ENCODE assay signal across 8 cellular contexts in the genomic region with DNA sequence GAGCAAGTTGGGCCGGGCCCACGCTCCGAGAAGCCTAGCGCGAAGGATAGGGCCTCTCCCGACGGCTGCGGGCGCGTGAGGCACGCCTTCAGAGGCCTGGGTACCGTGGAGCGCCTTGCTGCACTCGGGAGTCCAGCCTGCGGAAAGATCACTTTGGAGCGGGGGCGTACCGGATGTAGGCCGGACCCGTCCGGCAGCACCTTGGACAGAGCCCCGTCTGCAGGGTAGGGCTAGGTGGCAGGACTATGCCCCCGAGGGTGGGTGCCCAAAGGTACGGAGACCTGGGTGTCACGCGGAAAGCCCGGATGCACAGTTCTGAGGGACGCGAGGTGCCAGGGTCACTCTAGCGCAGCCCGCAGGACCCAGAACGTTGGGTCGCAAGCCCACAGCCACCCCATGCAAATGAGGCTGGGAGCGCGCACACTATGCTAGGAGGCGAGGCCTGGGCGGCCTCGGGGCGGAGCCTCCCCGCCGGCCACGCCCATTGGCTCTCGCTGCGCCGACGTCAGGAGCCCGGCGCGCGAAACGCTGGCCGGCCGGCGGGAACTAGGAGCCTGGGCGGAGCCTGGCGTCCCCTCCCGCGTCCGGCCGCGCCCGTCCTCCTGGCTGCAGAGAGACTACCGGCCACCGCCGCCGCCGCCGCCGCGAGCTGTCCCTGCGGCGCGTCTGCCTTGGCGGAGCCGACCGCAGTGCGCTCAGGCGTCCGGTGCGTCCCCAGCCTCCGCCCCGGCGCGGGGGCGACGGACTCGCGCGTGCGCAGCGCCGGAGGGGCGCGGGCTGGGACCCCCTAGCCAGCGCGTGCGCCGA. TPM values are rescaled to one million over a fixed set of nuclear protein-coding genes. Genes with fewer than 3 reads are reported as not detected.
DNase-seq lines count a peak whose midpoint lies in the region; ATAC-seq and TF ChIP-seq lines count a peak whose summit lies in the region.

A gene (plus strand): TSS at position 611 of the 807 bp plus-strand sequence. CDS start 327 bp downstream, outside the sequence.

- no peaks in the 10 kb centered on the region for H3K9me3 ChIP-seq in endodermal cell (ENCODE audit: control insufficient read depth, low read length)

- peaks cover 13% of the 10 kb centered on the region for H3K36me3 Mint-ChIP-seq in activated CD8-positive, alpha-beta memory T cell treated with anti-CD3 and anti-CD28 coated beads, Interleukin-2, amount 10 ng/mL, durations not matched to agents 7 days and 5 days
- peaks cover 14% of the 10 kb centered on the region for H3K36me3 Mint-ChIP-seq in endodermal cell (ENCODE audit: low read depth)

- H3K9ac ChIP-seq in endodermal cell (ENCODE audit: extremely low read depth, low read length, poor library complexity, severe bottlenecking) = peak within 1 kb of the TSS; percentile 38

- no peak for TF ChIP-seq CTCF in GM20000 (IDR thresholded peaks at IDR 0.05; ENCODE audit: extremely low read depth, missing control alignments)
- no peak for TF ChIP-seq CTCF in endodermal cell (conservative IDR thresholded peaks at IDR 0.05)

- 3 to 7% methylated on average over 34 to 98 of the region's 98 CpGs for WGBS in endodermal cell (ENCODE audit: insufficient coverage in 1 of 2, insufficient read length in 1 of 2), 2 experiments

- peak within 1 kb of the TSS; percentile 80 for H3K4me3 ChIP-seq in endodermal cell (ENCODE audit: low read length)

- peak within 1 kb of the TSS; percentile 77 for H3K27ac Mint-ChIP-seq in activated CD8-positive, alpha-beta memory T cell treated with anti-CD3 and anti-CD28 coated beads, Interleukin-2, amount 10 ng/mL, durations not matched to agents 7 days and 5 days
- H3K27ac Mint-ChIP-seq in endodermal cell = no peak within 1 kb of the TSS

- peak; percentile 75 for ATAC-seq in activated CD8-positive, alpha-beta memory T cell treated with anti-CD3 and anti-CD28 coated beads, Interleukin-2, amount 10 ng/mL, durations not matched to agents 7 days and 5 days

- peak within 1 kb of the TSS; percentile 49 for H3K27ac ChIP-seq in endodermal cell (ENCODE audit: low read depth, low read length)

- peak within 1 kb of the TSS; percentile 73 for H3K4me3 Mint-ChIP-seq in activated CD8-positive, alpha-beta memory T cell treated with anti-CD3 and anti-CD28 coated beads, Interleukin-2, amount 10 ng/mL, durations not matched to agents 7 days and 5 days
- H3K4me3 Mint-ChIP-seq in endodermal cell = peak within 1 kb of the TSS; percentile 64

- peaks cover 38% of the 10 kb centered on the region for H3K4me1 Mint-ChIP-seq in activated CD8-positive, alpha-beta memory T cell treated with anti-CD3 and anti-CD28 coated beads, Interleukin-2, amount 10 ng/mL, durations not matched to agents 7 days and 5 days
- H3K4me1 Mint-ChIP-seq in endodermal cell = peaks cover 6% of the 10 kb centered on the region

- H3K27me3 Mint-ChIP-seq in activated CD8-positive, alpha-beta memory T cell treated with anti-CD3 and anti-CD28 coated beads, Interleukin-2, amount 10 ng/mL, durations not matched to agents 7 days and 5 days = peaks cover 18% of the 10 kb centered on the region
- peaks cover 37% of the 10 kb centered on the region for H3K27me3 Mint-ChIP-seq in endodermal cell (ENCODE audit: insufficient read depth)

- H3K36me3 ChIP-seq in endodermal cell (ENCODE audit: control insufficient read depth, insufficient read depth, low read length) = no peaks in the 10 kb centered on the region

- CTCF ChIA-PET in activated CD8-positive, alpha-beta memory T cell treated with anti-CD3 and anti-CD28 coated beads, Interleukin-2, amount 10 ng/mL, durations not matched to agents 7 days and 5 days (lab: Charles Lee) = interaction anchor here (0.7 to 2.0 kb wide), 13 partner anchors 7 to 190 kb away, joined by 3 to 28 read pairs (median 4); a partner anchor contains a TSS

- peak; percentile 89 for DNase-seq in COR-L47 (lab: John Stamatoyannopoulos, UW)
- DNase-seq in GM20000 (ENCODE audit: low spot score) = peak; percentile 99
- peak; percentile 96 for DNase-seq in HT-29 (ENCODE audit: low spot score)
- DNase-seq in NOMO-1 treated with DMSO at 0.1 percent for 48 hours (lab: John Stamatoyannopoulos, UW; ENCODE audit: unreplicated experiment) = peak; percentile 87
- peak; percentile 89 for DNase-seq in activated CD8-positive, alpha-beta memory T cell treated with anti-CD3 and anti-CD28 coated beads, Interleukin-2, amount 10 ng/mL, durations not matched to agents 7 days and 5 days
- peak; percentile 95 for DNase-seq in endodermal cell
- peak; percentile 95 for DNase-seq in mesenteric fat pad (ENCODE audit: low spot score)
- DNase-seq in stimulated activated CD8-positive, alpha-beta memory T cell treated with anti-CD3 and anti-CD28 coated beads, Interleukin-12 subunit alpha, Interleukin-12 subunit beta, amount 100 ng/mL, for 4 hours (ENCODE audit: low read depth) = peak; percentile 62

- peaks cover 14% of the 10 kb centered on the region for H3K4me1 ChIP-seq in endodermal cell (ENCODE audit: control insufficient read depth, insufficient read depth, low read length)

- H3K9me3 Mint-ChIP-seq in activated CD8-positive, alpha-beta memory T cell treated with anti-CD3 and anti-CD28 coated beads, Interleukin-2, amount 10 ng/mL, durations not matched to agents 7 days and 5 days (ENCODE audit: low read depth) = no peaks in the 10 kb centered on the region
- no peaks in the 10 kb centered on the region for H3K9me3 Mint-ChIP-seq in endodermal cell

- no peaks in the 10 kb centered on the region for H3K27me3 ChIP-seq in endodermal cell (ENCODE audit: control insufficient read depth, insufficient read depth, low read length, poor library complexity, severe bottlenecking)

RNA-seq across cellular contexts. Expression of the gene that starts here (rescaled TPM):
- 97.9 and 106 TPM in 2 replicates for total RNA-seq in HT-29 (2014; rRNA removed; shearing (Covaris generic))
- total RNA-seq in activated CD8-positive, alpha-beta memory T cell treated with anti-CD3 and anti-CD28 coated beads, Interleukin-2, amount 10 ng/mL, durations not matched to agents 7 days and 5 days = 10 to 100 TPM; 58.7 to 62.9 TPM
- total RNA-seq in endodermal cell (10 to 100 TPM; 30.5 to 32.0 TPM), mesenteric fat pad (4.5 TPM)
- 26.0 TPM for polyA plus RNA-seq in endodermal cell (2013, experiment 1 of 2)
- polyA plus RNA-seq in endodermal cell (2013, experiment 2 of 2) = 23.2 TPM

Comparison
In these comparisons a context has a peak if more than half of its experiments do, and no peak if none do; other contexts are left out.
1. Peak in every context shown above with its lines: DNase-seq, ATAC-seq, H3K4me3 ChIP-seq and H3K27ac ChIP-seq.